In the genomic region with DNA sequence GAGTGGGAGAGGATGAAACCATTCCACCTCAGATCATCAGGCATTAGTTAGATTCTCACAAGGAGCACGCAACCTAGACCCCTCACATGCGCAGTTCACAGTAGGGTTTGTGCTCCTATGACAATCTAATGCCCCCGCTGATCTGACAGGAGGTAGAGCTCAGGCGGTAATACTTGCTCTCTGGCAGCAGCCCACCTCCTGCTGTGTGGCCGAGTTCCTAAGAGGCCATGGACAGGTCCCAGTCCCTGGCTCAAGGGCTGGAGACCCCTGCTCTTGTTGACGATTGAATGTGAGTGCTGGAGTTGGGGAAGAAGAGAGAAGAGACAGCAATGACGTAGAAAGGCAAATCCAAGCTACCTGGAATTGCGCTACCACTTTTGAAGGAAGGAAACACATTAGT, we compare ENCODE assay signal across 22 cellular contexts.
A peak's percentile ranks its signal among the peaks of the same experiment; 100 is the strongest.
DNase-seq lines count a peak whose midpoint lies in the region; ATAC-seq, FAIRE-seq and TF ChIP-seq lines count a peak whose summit lies in the region.
"Had no signal": no experiment of that assay in that cellular context is flagged by ENCODE, and none has a peak within 500 bp of the region (broad histone marks: within the 10 kb centered on the region; RNA-seq: fewer than 3 reads in every experiment).

No MANE protein-coding gene starts in this region.

- WGBS in H1 (ENCODE audit: extremely low coverage in 1 of 2, insufficient coverage in 1 of 2, insufficient read length in 1 of 2, insufficient replicate concordance in 2 of 2, low coverage in 1 of 2, low lambda C conversion rate in 2 of 2, missing lambda C conversion rate in 1 of 2), 2 experiments: 77% methylated on average over 8 of the region's 8 CpGs; no CpG with 5 or more reads in 1 of the 2 experiments

- H3K4me3 ChIP-seq in H1 (ENCODE audit: extremely low read depth in 1 of 4, insufficient read depth in 2 of 4, low read depth in 3 of 4, low read length in 4 of 4): no peak overlapping the region
- no peak overlapping the region for H3K4me3 ChIP-seq in neural progenitor cell
- H3K4me3 ChIP-seq: A549 had no signal

- CTCF ChIA-PET in H1 (lab: Charles Lee; ENCODE audit: partially characterized antibody): interaction anchor here (1.0 to 1.1 kb wide), 2 partner anchors 34 to 88 kb away, joined by 3 read pairs; no protein-coding TSS in a partner anchor

- no peaks in the 10 kb centered on the region for H3K23me2 ChIP-seq in H1 (ENCODE audit: low read depth, low read length)

- no peak overlapping the region for H3K4ac ChIP-seq in H1 (replicated peaks; ENCODE audit: insufficient read length, low read depth, low read length)

- H3K79me2 ChIP-seq in H1 (ENCODE audit: control insufficient read depth in 1 of 2, insufficient read depth in 2 of 2, low read length in 2 of 2) (no peaks in the 10 kb centered on the region), neural progenitor cell (ENCODE audit: low read depth) (no peaks in the 10 kb centered on the region)

- H4K20me1 ChIP-seq in H1 (replicated peaks in 1 of 2; ENCODE audit: control insufficient read depth in 1 of 2, insufficient read depth in 2 of 2, low read length in 2 of 2) (no peaks in the 10 kb centered on the region), neural progenitor cell (ENCODE audit: low read depth) (no peaks in the 10 kb centered on the region)

- no peak for TF ChIP-seq POLR2A in H1 (IDR thresholded peaks at IDR 0.05; ENCODE audit: control extremely low read depth in 1 of 2, low read depth in 2 of 2, low read length in 2 of 2)

- ATAC-seq in Right ventricle myocardium inferior: no peak
- ATAC-seq: A549, HCT116 had no signal

- no peaks in the 10 kb centered on the region for H3K27me3 Mint-ChIP-seq in neural progenitor cell (ENCODE audit: insufficient read depth, low read depth)

- no peak overlapping the region for H3K14ac ChIP-seq in H1 (ENCODE audit: insufficient read length)

- H3K36me3 ChIP-seq in H1 (ENCODE audit: control insufficient read depth in 2 of 4, insufficient read depth in 4 of 4, low read length in 3 of 4) (no peaks in the 10 kb centered on the region), neural progenitor cell (no peaks in the 10 kb centered on the region)

- H3K9ac ChIP-seq in H1 (replicated peaks in 1 of 4; ENCODE audit: extremely low read depth in 1 of 4, low read depth in 3 of 4, low read length in 3 of 4) (no peak overlapping the region), neural progenitor cell (no peak overlapping the region)

- H3K4me3 Mint-ChIP-seq in neural progenitor cell: no peak overlapping the region
- H3K4me3 Mint-ChIP-seq: CD4-positive, alpha-beta T cell; HFFc6 had no signal

- no peaks in the 10 kb centered on the region for H3K9me3 Mint-ChIP-seq in neural progenitor cell
- H3K9me3 Mint-ChIP-seq: CD4-positive, alpha-beta T cell; HFFc6 had no signal

- no peak overlapping the region for H2BK120ac ChIP-seq in H1 (replicated peaks; ENCODE audit: low read depth, low read length)

- DNase-seq in Right ventricle myocardium inferior (ENCODE audit: missing footprints): peak; percentile 25
- no peak for DNase-seq in cardiac septum (ENCODE audit: low spot score)
- DNase-seq in H1 (ENCODE audit: low read depth in 1 of 2, low spot score in 2 of 2): peak in 1 of 2 experiments; percentile 53
- DNase-seq in iPS-NIHi7 (ENCODE audit: extremely low spot score): peak; percentile 12
- DNase-seq in neural progenitor cell (ENCODE audit: low spot score): peak; percentile 32
- no peak for DNase-seq in stimulated activated naive CD4-positive, alpha-beta T cell treated with Interleukin-2 at 50 U/mL for 16 hours (lab: John Stamatoyannopoulos, UW)
- no peak for DNase-seq in SK-N-DZ (ENCODE audit: low spot score)
- DNase-seq in HTR-8/SVneo (ENCODE audit: insufficient read length, low spot score): no peak
- DNase-seq: AML-193; Caco-2; CD4-positive, alpha-beta T cell; GDM1; HFFc6; IMR-90 had no signal

- no peak overlapping the region for H2AFZ ChIP-seq in H1 (ENCODE audit: low read length)
- no peak overlapping the region for H2AFZ ChIP-seq in neural progenitor cell (replicated peaks)

- no peak overlapping the region for H2BK15ac ChIP-seq in H1 (ENCODE audit: low read length)

- TF ChIP-seq CTCF in H1 (IDR thresholded peaks at IDR 0.05; ENCODE audit: control extremely low read depth in 1 of 3, insufficient read depth in 1 of 3, low read depth in 1 of 3, low read length in 3 of 3) (no peak), neural progenitor cell (IDR thresholded peaks at IDR 0.05) (no peak)

- H3K27ac ChIP-seq in H1 (ENCODE audit: low read depth, low read length): no peak overlapping the region
- no peak overlapping the region for H3K27ac ChIP-seq in neural progenitor cell
- H3K27ac ChIP-seq: 22Rv1, A549, C4-2B, HL-60 had no signal

- H3K4me1 Mint-ChIP-seq in neural progenitor cell: no peaks in the 10 kb centered on the region

- no peak overlapping the region for H3K56ac ChIP-seq in H1 (replicated peaks; ENCODE audit: insufficient read length, low read depth, low read length)

- no peak overlapping the region for H3K27ac Mint-ChIP-seq in neural progenitor cell
- H3K27ac Mint-ChIP-seq: CD4-positive, alpha-beta T cell; HFFc6 had no signal

- no peak overlapping the region for H4K91ac ChIP-seq in H1 (replicated peaks; ENCODE audit: insufficient read length, low read length)

- H3K27me3 ChIP-seq in H1 (replicated peaks in 1 of 4; ENCODE audit: control insufficient read depth in 3 of 4, extremely low read depth in 1 of 4, insufficient read depth in 3 of 4, low read length in 3 of 4) (no peaks in the 10 kb centered on the region), neural progenitor cell (no peaks in the 10 kb centered on the region)

- no peaks in the 10 kb centered on the region; a peak in 1 of 4 replicates for H3K9me3 ChIP-seq in H1 (ENCODE audit: insufficient read depth in 2 of 2, low read depth in 1 of 2, low read length in 1 of 2)
- H3K9me3 ChIP-seq in neural progenitor cell (ENCODE audit: low read depth): no peaks in the 10 kb centered on the region
- H3K9me3 ChIP-seq: A549, Caco-2 had no signal

- no peak overlapping the region for H3K18ac ChIP-seq in H1 (ENCODE audit: extremely low read depth, low read length)

- no peaks in the 10 kb centered on the region for H3K79me1 ChIP-seq in H1 (ENCODE audit: low read depth, low read length)

- no peak overlapping the region for H2AK5ac ChIP-seq in H1 (ENCODE audit: low read depth, low read length)

- H4K5ac ChIP-seq in H1 (ENCODE audit: insufficient read length, low read depth, low read length): no peak overlapping the region

- H2BK5ac ChIP-seq in H1 (ENCODE audit: low read depth, low read length): no peak overlapping the region

- H2BK20ac ChIP-seq in H1 (ENCODE audit: low read length): no peak overlapping the region

- H3F3A ChIP-seq in neural progenitor cell (ENCODE audit: low read depth): no peaks in the 10 kb centered on the region

- H3K4me2 ChIP-seq in H1 (ENCODE audit: insufficient read depth in 1 of 2, low read depth in 2 of 2, low read length in 2 of 2) (no peak overlapping the region), neural progenitor cell (no peak overlapping the region)
- H3K4me2 ChIP-seq: A549 had no signal

- TF ChIP-seq EP300 in H1 (IDR thresholded peaks at IDR 0.05; ENCODE audit: borderline replicate concordance in 1 of 2, low read depth in 2 of 2, low read length in 2 of 2): no peak

- H2BK12ac ChIP-seq in H1 (ENCODE audit: low read depth, low read length): 0 out of 2 replicates have a peak overlapping the region, but pooled peaks have one; percentile 9

- TF ChIP-seq RAD21 in H1 (IDR thresholded peaks at IDR 0.05 in 1 of 2, conservative IDR thresholded peaks at IDR 0.05 in 1 of 2; ENCODE audit: low read depth in 2 of 2, low read length in 2 of 2): no peak

- H3K36me3 Mint-ChIP-seq in neural progenitor cell: no peaks in the 10 kb centered on the region

- POLR2A ChIA-PET in H1 (lab: Charles Lee; ENCODE audit: partially characterized antibody): no interaction called here

- intact Hi-C loops in Right ventricle myocardium inferior (cut with DNase I): no loop called here
- intact Hi-C loops in cardiac septum (cut with DNase I): no loop called here

- FAIRE-seq in H1 (lab: Jason Lieb, UNC) (no peak), HTR-8/SVneo (lab: Jason Lieb, UNC) (no peak)
- FAIRE-seq: A549, D721Med, GM12892, GM18507 had no signal

- no peak overlapping the region for H3K23ac ChIP-seq in H1 (ENCODE audit: insufficient read length)

- no peak overlapping the region for H4K8ac ChIP-seq in H1 (ENCODE audit: extremely low read depth, insufficient read depth, low read length)

- peaks cover 0 to 6% (median 1%) of the 10 kb centered on the region in 4 experiments; a peak in 3 of 7 replicates for H3K4me1 ChIP-seq in H1 (replicated peaks in 1 of 4; ENCODE audit: control insufficient read depth in 3 of 4, insufficient read depth in 4 of 4, low read length in 3 of 4)
- H3K4me1 ChIP-seq in neural progenitor cell: no peaks in the 10 kb centered on the region
- H3K4me1 ChIP-seq: A549, Caco-2 had no signal

TF ChIP-seq in H1, 55 proteins besides CTCF, POLR2A, EP300 and RAD21:
- TF ChIP-seq POLR2AphosphoS5 (IDR thresholded peaks at IDR 0.05; ENCODE audit: low read depth, low read length): no peak
- 0 out of 2 replicates have a peak, but pooled peaks have one; percentile 20 for TF ChIP-seq TEAD4 (IDR thresholded peaks at IDR 0.05; ENCODE audit: low read depth, low read length)

Comparison
In these comparisons a context has a peak if more than half of its experiments do, and no peak if none do; other contexts are left out.
1. DNase-seq: peak in Right ventricle myocardium inferior (single experiment), iPS-NIHi7 (single experiment) and neural progenitor cell (single experiment); none in cardiac septum (single experiment), stimulated activated naive CD4-positive, alpha-beta T cell treated with Interleukin-2 at 50 U/mL for 16 hours (single experiment), SK-N-DZ (single experiment) and HTR-8/SVneo (single experiment).